8 cellular contexts compared by ENCODE assay signal in the genomic region with DNA sequence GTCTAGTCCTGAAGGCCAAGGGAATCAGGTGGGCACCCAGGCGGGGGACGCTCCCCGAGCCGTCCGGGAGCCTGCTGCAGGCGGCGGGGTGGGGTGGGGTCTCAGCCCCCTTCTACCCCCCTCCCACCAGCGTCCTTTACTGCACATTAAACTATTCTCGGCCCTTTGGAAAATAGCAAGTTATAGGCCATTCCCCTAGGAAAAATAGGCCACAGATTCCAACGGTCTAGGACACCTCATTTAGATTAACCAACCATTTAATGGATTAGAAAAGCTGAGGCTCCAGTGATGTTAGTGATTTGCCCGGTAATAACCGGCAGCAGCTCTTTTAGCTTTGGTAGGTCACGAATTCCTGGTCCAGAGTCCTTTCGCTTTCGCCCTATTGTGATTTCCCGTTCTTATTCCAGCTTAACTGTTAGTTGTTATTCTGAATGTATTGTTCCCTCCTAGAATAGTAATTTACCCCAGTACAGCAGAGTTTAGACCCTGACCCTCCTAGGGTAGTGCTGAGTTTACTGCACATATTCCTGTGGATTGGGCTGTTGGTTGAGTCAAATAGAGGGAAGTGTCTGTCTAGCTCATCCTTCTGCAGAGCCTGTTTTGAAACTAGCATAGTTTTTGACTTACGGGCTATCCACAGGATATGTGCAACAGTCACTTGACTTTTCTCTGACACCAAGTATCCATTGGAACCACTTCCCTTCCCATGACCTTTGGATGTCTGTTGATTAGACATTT. TPM values are rescaled to one million over a fixed set of nuclear protein-coding genes. Genes with fewer than 3 reads are reported as not detected.
DNase-seq lines count a peak whose midpoint lies in the region; ATAC-seq and TF ChIP-seq lines count a peak whose summit lies in the region.

No MANE protein-coding gene starts in this region.

- H3K4me1 ChIP-seq in NT2/D1 (ENCODE audit: insufficient read depth, insufficient read length) = no peaks in the 10 kb centered on the region

- peaks cover 4% of the 10 kb centered on the region; the same call in 1 of the 2 replicates for H3K9me3 ChIP-seq in NT2/D1 (ENCODE audit: insufficient read depth, low read length)

- H3K4me3 ChIP-seq in HFF-Myc (replicated peaks; ENCODE audit: low read depth, low read length) = peak overlapping the region; percentile 84
- H3K4me3 ChIP-seq in NT2/D1 (ENCODE audit: insufficient read length, low read depth) = peak overlapping the region; percentile 78
- H3K4me3 ChIP-seq in cardiac fibroblast (replicated peaks in 1 of 2; ENCODE audit: low read depth in 2 of 2, low read length in 2 of 2) = peak overlapping the region; percentile 79 to 92
- peak overlapping the region; percentile 95 for H3K4me3 ChIP-seq in kidney epithelial cell (ENCODE audit: low read depth, low read length)

- H3K9me3 Mint-ChIP-seq in stimulated activated naive B cell treated with anti-CD40 and anti-IgM and Interleukin-4, amounts not matched to agents 10 μg/mL and 1 μg/mL and 100 μg/mL, for 72 hours = no peaks in the 10 kb centered on the region

- H3K36me3 Mint-ChIP-seq in stimulated activated naive B cell treated with anti-CD40 and anti-IgM and Interleukin-4, amounts not matched to agents 10 μg/mL and 1 μg/mL and 100 μg/mL, for 72 hours = peaks cover 11 to 17% of the 10 kb centered on the region in 2 donors

- peaks cover 35 to 40% of the 10 kb centered on the region in 2 donors for H3K4me1 Mint-ChIP-seq in stimulated activated naive B cell treated with anti-CD40 and anti-IgM and Interleukin-4, amounts not matched to agents 10 μg/mL and 1 μg/mL and 100 μg/mL, for 72 hours

- H3K27me3 Mint-ChIP-seq in stimulated activated naive B cell treated with anti-CD40 and anti-IgM and Interleukin-4, amounts not matched to agents 10 μg/mL and 1 μg/mL and 100 μg/mL, for 72 hours = peaks cover 7 to 14% of the 10 kb centered on the region in 2 donors

- H3K9ac ChIP-seq in NT2/D1 (ENCODE audit: insufficient read length, low read depth) = peak overlapping the region; percentile 88

- no peaks in the 10 kb centered on the region for H3K27me3 ChIP-seq in NT2/D1 (ENCODE audit: insufficient read depth, insufficient read length)
- H3K27me3 ChIP-seq in kidney epithelial cell (ENCODE audit: control insufficient read depth, insufficient read depth, low read length) = no peaks in the 10 kb centered on the region

- peak; percentile 60 for ATAC-seq in stimulated activated naive B cell treated with anti-CD40 and anti-IgM and Interleukin-4, amounts not matched to agents 10 μg/mL and 1 μg/mL and 100 μg/mL, for 72 hours (replicated peaks)

- H3K27ac Mint-ChIP-seq in stimulated activated naive B cell treated with anti-CD40 and anti-IgM and Interleukin-4, amounts not matched to agents 10 μg/mL and 1 μg/mL and 100 μg/mL, for 72 hours = peak overlapping the region; percentile 93

- peak overlapping the region; percentile 82 to 90 for H3K4me3 Mint-ChIP-seq in stimulated activated naive B cell treated with anti-CD40 and anti-IgM and Interleukin-4, amounts not matched to agents 10 μg/mL and 1 μg/mL and 100 μg/mL, for 72 hours

- TF ChIP-seq CTCF in HFF-Myc (IDR thresholded peaks at IDR 0.05; ENCODE audit: low read depth, low read length, missing control alignments) = no peak
- no peak for TF ChIP-seq CTCF in cardiac fibroblast (IDR thresholded peaks at IDR 0.05; ENCODE audit: low read depth, low read length)
- no peak for TF ChIP-seq CTCF in kidney epithelial cell (IDR thresholded peaks at IDR 0.05; ENCODE audit: insufficient read depth, low read length, poor library complexity, severe bottlenecking)

- peaks cover 33% of the 10 kb centered on the region for H3K36me3 ChIP-seq in NT2/D1 (ENCODE audit: insufficient read depth, insufficient read length, low read length)
- H3K36me3 ChIP-seq in kidney epithelial cell (ENCODE audit: control insufficient read depth, insufficient read depth, low read length) = no peaks in the 10 kb centered on the region

- DNase-seq in NCI-H2227 treated with DMSO at 0.1 percent for 48 hours (lab: John Stamatoyannopoulos, UW) = peak; percentile 10
- no peak for DNase-seq in NCI-H2227 (lab: John Stamatoyannopoulos, UW; ENCODE audit: unreplicated experiment)
- no peak for DNase-seq in HFF-Myc (ENCODE audit: extremely low read depth, low read depth)
- no peak for DNase-seq in NT2/D1 (ENCODE audit: low read depth, low spot score)
- DNase-seq in cardiac fibroblast (ENCODE audit: low read depth in 2 of 2) = peak; percentile 76 to 89
- no peak for DNase-seq in kidney epithelial cell (ENCODE audit: low read depth)
- no peak for DNase-seq in stimulated activated naive B cell treated with anti-CD40 and anti-IgM and Interleukin-4, amounts not matched to agents 10 μg/mL and 1 μg/mL and 100 μg/mL, for 72 hours
- DNase-seq in DMS 273 treated with DMSO at 0.1 percent for 48 hours (lab: John Stamatoyannopoulos, UW) = no peak

RNA-seq across cellular contexts. Expression of a gene that starts 0.7 kb away (rescaled TPM):
- total RNA-seq in kidney epithelial cell = 352 and 414 TPM in 2 replicates

RNA-seq across cellular contexts. Expression of a gene that starts 13.6 kb away (rescaled TPM):
- total RNA-seq in kidney epithelial cell = 22.0 and 24.0 TPM in 2 replicates

RNA-seq across cellular contexts. Expression of a gene that starts 23.2 kb away (rescaled TPM):
- total RNA-seq in kidney epithelial cell = 0.34 and 0.75 TPM in 2 replicates

Comparison
In these comparisons a context has a peak if more than half of its experiments do, and no peak if none do; other contexts are left out.
1. DNase-seq: peak in NCI-H2227 treated with DMSO at 0.1 percent for 48 hours (single experiment) and cardiac fibroblast (2 of 2); none in NCI-H2227 (single experiment), HFF-Myc (single experiment), NT2/D1 (single experiment), kidney epithelial cell (single experiment), stimulated activated naive B cell treated with anti-CD40 and anti-IgM and Interleukin-4, amounts not matched to agents 10 μg/mL and 1 μg/mL and 100 μg/mL, for 72 hours (single experiment) and DMS 273 treated with DMSO at 0.1 percent for 48 hours (single experiment).
2. Peak in every context shown above with its lines, with median percentiles within 50 percentile points of each other: H3K4me3 ChIP-seq.